1 cellular context compared by ENCODE assay signal in the genomic region with DNA sequence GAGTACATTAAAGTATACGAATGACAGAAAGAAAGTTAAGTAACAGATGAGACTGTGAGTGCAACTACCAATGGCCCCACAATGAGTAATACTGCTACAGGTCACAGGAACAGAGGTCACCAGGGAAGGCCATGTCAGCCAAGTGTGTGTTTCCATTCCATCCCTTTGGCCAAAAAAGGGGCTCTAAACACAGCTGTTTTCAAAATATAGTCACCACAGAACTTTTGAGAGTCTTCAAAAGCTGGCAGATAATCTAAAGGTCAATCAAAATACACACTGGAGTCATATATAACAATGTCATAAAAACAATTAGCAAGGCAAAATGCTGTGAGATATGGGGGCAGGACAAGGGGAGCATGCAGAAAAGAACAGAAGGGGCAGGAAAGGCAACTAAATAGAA.
TF ChIP-seq lines count a peak whose summit lies in the region.

No MANE protein-coding gene starts in this region.

TF ChIP-seq in K562, 482 proteins besides CTCF, POLR2A, EP300 and RAD21 (continued from another document):
- TF ChIP-seq, protein P1, sequence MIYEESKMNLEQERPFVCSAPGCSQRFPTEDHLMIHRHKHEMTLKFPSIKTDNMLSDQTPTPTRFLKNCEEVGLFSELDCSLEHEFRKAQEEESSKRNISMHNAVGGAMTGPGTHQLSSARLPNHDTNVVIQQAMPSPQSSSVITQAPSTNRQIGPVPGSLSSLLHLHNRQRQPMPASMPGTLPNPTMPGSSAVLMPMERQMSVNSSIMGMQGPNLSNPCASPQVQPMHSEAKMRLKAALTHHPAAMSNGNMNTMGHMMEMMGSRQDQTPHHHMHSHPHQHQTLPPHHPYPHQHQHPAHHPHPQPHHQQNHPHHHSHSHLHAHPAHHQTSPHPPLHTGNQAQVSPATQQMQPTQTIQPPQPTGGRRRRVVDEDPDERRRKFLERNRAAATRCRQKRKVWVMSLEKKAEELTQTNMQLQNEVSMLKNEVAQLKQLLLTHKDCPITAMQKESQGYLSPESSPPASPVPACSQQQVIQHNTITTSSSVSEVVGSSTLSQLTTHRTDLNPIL (CRISPR knock-in tag; IDR thresholded peaks at IDR 0.05) = no peak
- TF ChIP-seq EHMT2 (IDR thresholded peaks at IDR 0.05) = peak; percentile 55; the same call in 1 of the 2 replicates
- TF ChIP-seq ARID1B (IDR thresholded peaks at IDR 0.05) = no peak
- TF ChIP-seq ZNF174 (CRISPR knock-in tag; IDR thresholded peaks at IDR 0.05) = no peak
